In the genomic region with DNA sequence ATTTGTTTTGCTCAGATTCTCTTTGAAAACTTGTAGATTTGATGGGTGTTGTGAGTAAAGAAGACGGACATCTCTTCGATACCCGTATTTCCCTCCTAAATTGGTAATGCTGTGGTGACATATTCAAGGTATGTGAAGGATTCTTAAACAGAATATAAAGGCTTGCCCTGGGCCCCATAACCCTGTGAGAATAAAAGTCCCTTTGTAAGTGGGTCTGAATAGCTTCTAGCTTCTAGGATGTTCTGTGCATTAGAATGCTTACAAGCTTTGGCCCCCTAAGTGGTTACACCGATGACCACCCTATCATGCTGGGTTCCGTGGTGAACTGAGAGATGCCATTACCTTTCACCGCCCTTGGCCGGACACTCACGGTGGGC, we compare ENCODE assay signal across 8 cellular contexts. TPM values are rescaled to one million over a fixed set of nuclear protein-coding genes. Genes with fewer than 3 reads are reported as not detected.
DNase-seq lines count a peak whose midpoint lies in the region; TF ChIP-seq lines count a peak whose summit lies in the region.

No MANE protein-coding gene starts in this region.

- H3K4me3 ChIP-seq in MG63 = peak overlapping the region; percentile 72
- peak overlapping the region; percentile 96 for H3K4me3 ChIP-seq in ectodermal cell (ENCODE audit: insufficient read depth, low read depth, low read length)
- peak overlapping the region; percentile 89 for H3K4me3 ChIP-seq in neural progenitor cell

- H4K20me1 ChIP-seq in neural progenitor cell (ENCODE audit: low read depth) = peaks cover 13% of the 10 kb centered on the region

- H3K9me3 ChIP-seq in MG63 = no peaks in the 10 kb centered on the region
- no peaks in the 10 kb centered on the region for H3K9me3 ChIP-seq in ectodermal cell (ENCODE audit: control insufficient read depth, low read length)
- H3K9me3 ChIP-seq in neural progenitor cell (ENCODE audit: low read depth) = no peaks in the 10 kb centered on the region

- H3K4me1 ChIP-seq in ectodermal cell (ENCODE audit: control insufficient read depth, insufficient read depth, low read length) = no peaks in the 10 kb centered on the region
- peaks cover 9% of the 10 kb centered on the region for H3K4me1 ChIP-seq in neural progenitor cell

- peak overlapping the region; percentile 93 for H2AFZ ChIP-seq in neural progenitor cell (replicated peaks)

- H3K79me2 ChIP-seq in neural progenitor cell (ENCODE audit: low read depth) = peaks cover 40% of the 10 kb centered on the region

- 36 to 38% methylated on average over 8 of the region's 8 CpGs for WGBS in ectodermal cell, 2 experiments

- peaks cover 2% of the 10 kb centered on the region for H3K27me3 Mint-ChIP-seq in neural progenitor cell (ENCODE audit: insufficient read depth, low read depth)

- TF ChIP-seq CTCF in neural progenitor cell (IDR thresholded peaks at IDR 0.05) = no peak

- peaks cover 17% of the 10 kb centered on the region for H3K4me1 Mint-ChIP-seq in neural progenitor cell

- DNase-seq in DMS53 treated with DMSO at 0.1 percent for 48 hours (lab: John Stamatoyannopoulos, UW; ENCODE audit: unreplicated experiment) = peak; percentile 8
- DNase-seq in MG63 = no peak
- no peak for DNase-seq in neural progenitor cell (ENCODE audit: low spot score)
- DNase-seq in SHP77 treated with DMSO at 0.1 percent for 48 hours (lab: John Stamatoyannopoulos, UW) = no peak
- no peak for DNase-seq in activated CD8-positive, alpha-beta memory T cell treated with anti-CD3 and anti-CD28 coated beads, Interleukin-2, amount 50 U/mL, for 48 hours
- DNase-seq in NCI-H2029 treated with DMSO at 0.1 percent for 48 hours (lab: John Stamatoyannopoulos, UW) = no peak
- DNase-seq in NCI-H1930 (lab: John Stamatoyannopoulos, UW) = no peak

- peak overlapping the region; percentile 100 for H3K4me3 Mint-ChIP-seq in neural progenitor cell

- peak overlapping the region; percentile 91 for H3K27ac Mint-ChIP-seq in neural progenitor cell

- no peak overlapping the region for H3K9ac ChIP-seq in neural progenitor cell

- H3K9me3 Mint-ChIP-seq in neural progenitor cell = peaks cover 3% of the 10 kb centered on the region

- H3F3A ChIP-seq in neural progenitor cell (ENCODE audit: low read depth) = peaks cover 5% of the 10 kb centered on the region

- H3K36me3 ChIP-seq in MG63 (no peaks in the 10 kb centered on the region; the same call in 1 of the 2 replicates), ectodermal cell (ENCODE audit: control insufficient read depth, insufficient read depth, low read length) (peaks cover 5% of the 10 kb centered on the region), neural progenitor cell (peaks cover 3% of the 10 kb centered on the region)

- H3K4me2 ChIP-seq in neural progenitor cell = peak overlapping the region; percentile 91

- H3K27me3 ChIP-seq in MG63 (no peaks in the 10 kb centered on the region), ectodermal cell (ENCODE audit: control insufficient read depth, insufficient read depth, low read length, poor library complexity, severe bottlenecking) (no peaks in the 10 kb centered on the region), neural progenitor cell (no peaks in the 10 kb centered on the region)

- H3K27ac ChIP-seq in ectodermal cell (ENCODE audit: insufficient read depth, low read depth, low read length, poor library complexity, severe bottlenecking) = no peak overlapping the region
- H3K27ac ChIP-seq in neural progenitor cell = no peak overlapping the region

- peaks cover 18% of the 10 kb centered on the region for H3K36me3 Mint-ChIP-seq in neural progenitor cell

RNA-seq across cellular contexts. Expression of a gene that starts 0.6 kb away (rescaled TPM):
- 6.1 and 7.7 TPM in 2 replicates for total RNA-seq in MG63 (2014; rRNA removed; shearing (Covaris generic); ENCODE audit: low replicate concordance)
- 21.7 TPM for polyA plus RNA-seq in ectodermal cell (2013, experiment 1 of 4)
- polyA plus RNA-seq in ectodermal cell (2013, experiment 2 of 4) = 24.9 TPM
- 20.9 TPM for polyA plus RNA-seq in ectodermal cell (2013, experiment 3 of 4)
- polyA plus RNA-seq in ectodermal cell (2013, experiment 4 of 4) = 21.5 TPM
- 18.9 and 30.6 TPM in 2 replicates for total RNA-seq in neural progenitor cell (ENCODE audit: low replicate concordance)
